21 cellular contexts compared by ENCODE assay signal in genomic region chr13:110590577-110590976, GRCh38. TPM values are rescaled to one million over a fixed set of nuclear protein-coding genes. Genes with fewer than 3 reads are reported as not detected.
A peak's percentile ranks its signal among the peaks of the same experiment; 100 is the strongest.
DNase-seq lines count a peak whose midpoint lies in the region; ATAC-seq and TF ChIP-seq lines count a peak whose summit lies in the region.
"Had no signal": no experiment of that assay in that cellular context is flagged by ENCODE, and none has a peak within 500 bp of the region (broad histone marks: within the 10 kb centered on the region; RNA-seq: fewer than 3 reads in every experiment).

No MANE protein-coding gene starts in this region.

- peaks cover 16% of the 10 kb centered on the region for H3K4me1 ChIP-seq in mammary epithelial cell (ENCODE audit: insufficient read depth, low read length)
- H3K4me1 ChIP-seq: ascending aorta, vagina had no signal

- no peaks in the 10 kb centered on the region for H4K20me1 ChIP-seq in mammary epithelial cell (ENCODE audit: insufficient read depth, low read length)

- WGBS in mammary epithelial cell (ENCODE audit: low coverage, missing lambda C conversion rate) = 6% methylated on average over 6 of the region's 6 CpGs

- no peaks in the 10 kb centered on the region for H3K9me3 ChIP-seq in mammary epithelial cell (replicated peaks; ENCODE audit: insufficient read depth, low read length)
- H3K9me3 ChIP-seq: ascending aorta, suprapubic skin, vagina had no signal

- TF ChIP-seq EP300 in Ishikawa (IDR thresholded peaks at IDR 0.05; ENCODE audit: borderline replicate concordance) = peak; percentile 73; the same call in 1 of the 2 replicates

- TF ChIP-seq CTCF in mammary epithelial cell (conservative IDR thresholded peaks at IDR 0.05 in 1 of 2, IDR thresholded peaks at IDR 0.05 in 1 of 2; ENCODE audit: extremely low read depth in 1 of 2, insufficient read depth in 1 of 2, low read depth in 1 of 2, low read length in 2 of 2) = no peak

- intact Hi-C loops in mammary epithelial cell (cut with micrococcal nuclease) = loop anchor here (5.0 to 10.0 kb wide), 3 partner anchors 124 to 327 kb away; partner anchors contain the start of genes ANKRD10 and ING1
- intact Hi-C loops in sciatic nerve (cut with DNase I) = no loop called here

- no TSS peak for BruUV-seq in mammary epithelial cell (replicated peaks; lab: Mats Ljungman, UMichigan)

- CTCF ChIA-PET in mammary epithelial cell (lab: Charles Lee; ENCODE audit: low non-redundant PET) = interaction anchor here (0.6 to 0.7 kb wide), 2 partner anchors 93 to 147 kb away, joined by 3 to 4 read pairs; no protein-coding TSS in a partner anchor

- H3K9ac ChIP-seq in mammary epithelial cell (ENCODE audit: insufficient read depth, low read length) = no peak overlapping the region

- H3K4me2 ChIP-seq in mammary epithelial cell (ENCODE audit: insufficient read depth, low read depth, low read length) = peak overlapping the region; percentile 44

- dilution Hi-C loops in mammary epithelial cell (cut with HindIII; ENCODE audit: low sequenced_read_pairs) = no loop called here

- in situ Hi-C loops in mammary epithelial cell (cut with MboI; ENCODE audit: low sequenced_read_pairs in 2 of 2) = loop anchor here in 1 of 2 donors (10.0 kb wide), 1 partner anchor 224 kb away; no protein-coding TSS in a partner anchor

- 0 out of 2 replicates have a peak, but pooled peaks have one; percentile 13 for TF ChIP-seq RAD21 in Ishikawa (IDR thresholded peaks at IDR 0.05; ENCODE audit: low read depth)

- H2AFZ ChIP-seq in mammary epithelial cell (ENCODE audit: low read depth, low read length) = peak overlapping the region; percentile 62

- no peak for ATAC-seq in sciatic nerve
- ATAC-seq in HG02678 (IDR thresholded peaks at IDR 0.05; ENCODE audit: unreplicated experiment) = no peak
- ATAC-seq: HCT116, Panc1 had no signal

- H3K27ac ChIP-seq in mammary epithelial cell (ENCODE audit: insufficient read depth, low read depth, low read length) = no peak overlapping the region
- H3K27ac ChIP-seq: ascending aorta, C4-2B, skin epidermis, suprapubic skin, vagina had no signal

- DNase-seq in mammary epithelial cell (peak; percentile 50), left kidney (ENCODE audit: low read depth, low spot score) (peak; percentile 61), sciatic nerve (ENCODE audit: low spot score) (peak; percentile 46), NCI-H82 treated with DMSO at 0.1 percent for 48 hours (lab: John Stamatoyannopoulos, UW; ENCODE audit: unreplicated experiment) (no peak), cerebellar cortex (ENCODE audit: low spot score) (no peak)
- no peak for DNase-seq in stimulated activated CD4-positive, alpha-beta T cell treated with anti-CD3 and anti-CD28 coated beads, Interleukin-15, amount 100 ng/mL, for 24 hours
- DNase-seq: activated B cell treated with CpG ODN at 0.5 μM for 24 hours; activated CD4-positive, alpha-beta T cell treated with anti-CD3 and anti-CD28 coated beads, Interleukin-2, amount 50 U/mL, for 4 hours; activated naive CD8-positive, alpha-beta T cell treated with anti-CD3 and anti-CD28 coated beads for 36 hours; cerebellar nuclear complex; foreskin fibroblast; NCI-H524 had no signal

- H3K27me3 ChIP-seq in mammary epithelial cell (ENCODE audit: insufficient read depth, low read length) = no peaks in the 10 kb centered on the region
- H3K27me3 ChIP-seq: ascending aorta, suprapubic skin, vagina had no signal

- no peaks in the 10 kb centered on the region for H3K79me2 ChIP-seq in mammary epithelial cell (ENCODE audit: insufficient read depth, low read length)

- H3K4me3 ChIP-seq in mammary epithelial cell (replicated peaks in 1 of 3; ENCODE audit: insufficient read depth in 1 of 3, low read depth in 2 of 3, low read length in 3 of 3) = no peak overlapping the region
- H3K4me3 ChIP-seq: ascending aorta, skin epidermis, suprapubic skin, vagina had no signal

- no peaks in the 10 kb centered on the region for H3K36me3 ChIP-seq in mammary epithelial cell (ENCODE audit: insufficient read depth, low read length)
- H3K36me3 ChIP-seq: ascending aorta, suprapubic skin, vagina had no signal

TF ChIP-seq in Ishikawa, 13 proteins besides CTCF, POLR2A, EP300 and RAD21:
- TF ChIP-seq TEAD4 (IDR thresholded peaks at IDR 0.05) = peak; percentile 86
- TF ChIP-seq REST (IDR thresholded peaks at IDR 0.05; ENCODE audit: low read depth) = no peak
- TF ChIP-seq NFIC (IDR thresholded peaks at IDR 0.05) = peak; percentile 87
- no peak for TF ChIP-seq TAF1 (IDR thresholded peaks at IDR 0.05; ENCODE audit: low read depth)
- no peak for TF ChIP-seq EGR1 (IDR thresholded peaks at IDR 0.05)
- no peak for TF ChIP-seq FOXM1 (IDR thresholded peaks at IDR 0.05; ENCODE audit: borderline replicate concordance, low read depth)
- TF ChIP-seq CEBPB (IDR thresholded peaks at IDR 0.05) = no peak
- peak; percentile 43; the same call in 1 of the 2 replicates for TF ChIP-seq MAX (IDR thresholded peaks at IDR 0.05)
- no peak for TF ChIP-seq YY1 (IDR thresholded peaks at IDR 0.05; ENCODE audit: low read depth)
- TF ChIP-seq USF1 (IDR thresholded peaks at IDR 0.05) = no peak
- no peak for TF ChIP-seq ZBTB7A (IDR thresholded peaks at IDR 0.05; ENCODE audit: low read depth)
- TF ChIP-seq TCF12 (IDR thresholded peaks at IDR 0.05; ENCODE audit: low read depth) = 0 out of 2 replicates have a peak, but pooled peaks have one; percentile 55
- TF ChIP-seq CREB1 (IDR thresholded peaks at IDR 0.05; ENCODE audit: low read depth) = no peak

RNA-seq across cellular contexts. Expression of gene NAXD, which starts 24.8 kb away (rescaled TPM):
- total RNA-seq in mammary epithelial cell (10 to 100 TPM; 18.3 to 27.0 TPM), sciatic nerve (38.9 TPM)
- 19.5 TPM for polyA plus RNA-seq in mammary epithelial cell
- polyA minus RNA-seq in mammary epithelial cell = 7.5 TPM

RNA-seq across cellular contexts. Expression of gene RAB20, which starts 29.1 kb away (rescaled TPM):
- 1 to 10 TPM; 5.5 to 6.1 TPM for total RNA-seq in mammary epithelial cell
- 9.7 TPM for polyA plus RNA-seq in mammary epithelial cell
- polyA minus RNA-seq in mammary epithelial cell = 21.6 TPM
- total RNA-seq in sciatic nerve = 23.8 TPM

Comparison
In these comparisons a context has a peak if more than half of its experiments do, and no peak if none do; other contexts are left out.
1. DNase-seq: peak in mammary epithelial cell (single experiment), left kidney (single experiment) and sciatic nerve (single experiment); none in NCI-H82 treated with DMSO at 0.1 percent for 48 hours (single experiment), cerebellar cortex (single experiment) and stimulated activated CD4-positive, alpha-beta T cell treated with anti-CD3 and anti-CD28 coated beads, Interleukin-15, amount 100 ng/mL, for 24 hours (single experiment).